ENCODE assay signal across 21 cellular contexts in genomic region chr9:134651226-134651905, GRCh38. TPM values are rescaled to one million over a fixed set of nuclear protein-coding genes. Genes with fewer than 3 reads are reported as not detected.
"Had no signal": no experiment of that assay in that cellular context is flagged by ENCODE, and none has a peak within 500 bp of the region (broad histone marks: within the 10 kb centered on the region; RNA-seq: fewer than 3 reads in every experiment).

No MANE protein-coding gene starts in this region.

- H3K27ac Mint-ChIP-seq: activated CD4-positive, alpha-beta T cell treated with anti-CD3 and anti-CD28 coated beads, Interleukin-2, amount 10 ng/mL, durations not matched to agents 24 days and 14 days; activated CD8-positive, alpha-beta T cell treated with anti-CD3 and anti-CD28 coated beads for 36 hours; activated naive CD8-positive, alpha-beta T cell treated with anti-CD3 and anti-CD28 coated beads, Interleukin-2, amount 10 ng/mL, durations not matched to agents 7 days and 5 days; activated T-cell treated with anti-CD3 and anti-CD28 coated beads, Interleukin-2, amount 50 U/mL, for 24 hours; activated T-helper 2 cell treated with anti-CD3 and anti-CD28 coated beads, Interferon-gamma antibody, Interleukin-2, Interleukin-4, amounts not matched to agents 10 μg/mL and 5 μg/mL and 100 μg/mL, durations not matched to agents 14 hours and 24 hours and 36 hours; immature natural killer cell; memory B cell; naive thymus-derived CD4-positive, alpha-beta T cell; stimulated activated naive CD8-positive, alpha-beta T cell treated with anti-CD3 and anti-CD28 coated beads, Interleukin-15, amount 100 ng/mL, for 72 hours; type B pancreatic cell had no signal

- H3K36me3 Mint-ChIP-seq: activated naive CD8-positive, alpha-beta T cell treated with anti-CD3 and anti-CD28 coated beads, Interleukin-2, amount 10 ng/mL, durations not matched to agents 7 days and 5 days; immature natural killer cell; memory B cell; naive thymus-derived CD4-positive, alpha-beta T cell had no signal

- H3K36me3 ChIP-seq: neutrophil had no signal

- H3K9me3 Mint-ChIP-seq: activated CD4-positive, alpha-beta T cell treated with anti-CD3 and anti-CD28 coated beads, Interleukin-2, amount 10 ng/mL, durations not matched to agents 24 days and 14 days; activated CD8-positive, alpha-beta T cell treated with anti-CD3 and anti-CD28 coated beads for 36 hours; activated naive CD8-positive, alpha-beta T cell treated with anti-CD3 and anti-CD28 coated beads, Interleukin-2, amount 10 ng/mL, durations not matched to agents 7 days and 5 days; activated T-cell treated with anti-CD3 and anti-CD28 coated beads, Interleukin-2, amount 50 U/mL, for 24 hours; activated T-helper 2 cell treated with anti-CD3 and anti-CD28 coated beads, Interferon-gamma antibody, Interleukin-2, Interleukin-4, amounts not matched to agents 10 μg/mL and 5 μg/mL and 100 μg/mL, durations not matched to agents 14 hours and 24 hours and 36 hours; central memory CD8-positive, alpha-beta T cell; immature natural killer cell; memory B cell; naive thymus-derived CD4-positive, alpha-beta T cell; stimulated activated naive CD8-positive, alpha-beta T cell treated with anti-CD3 and anti-CD28 coated beads, Interleukin-15, amount 100 ng/mL, for 72 hours; type B pancreatic cell had no signal

- ATAC-seq: activated CD8-positive, alpha-beta T cell treated with anti-CD3 and anti-CD28 coated beads for 36 hours; gastroesophageal sphincter; naive thymus-derived CD4-positive, alpha-beta T cell; stimulated activated naive CD8-positive, alpha-beta T cell treated with anti-CD3 and anti-CD28 coated beads, Interleukin-15, amount 100 ng/mL, for 72 hours had no signal

- H3K4me3 ChIP-seq: esophagus muscularis mucosa, gastroesophageal sphincter had no signal

- H3K27me3 Mint-ChIP-seq: activated CD4-positive, alpha-beta T cell treated with anti-CD3 and anti-CD28 coated beads, Interleukin-2, amount 10 ng/mL, durations not matched to agents 24 days and 14 days; activated CD8-positive, alpha-beta T cell treated with anti-CD3 and anti-CD28 coated beads for 36 hours; activated naive CD8-positive, alpha-beta T cell treated with anti-CD3 and anti-CD28 coated beads, Interleukin-2, amount 10 ng/mL, durations not matched to agents 7 days and 5 days; activated T-cell treated with anti-CD3 and anti-CD28 coated beads, Interleukin-2, amount 50 U/mL, for 24 hours; stimulated activated naive CD8-positive, alpha-beta T cell treated with anti-CD3 and anti-CD28 coated beads, Interleukin-15, amount 100 ng/mL, for 72 hours; type B pancreatic cell had no signal

- H3K4me3 Mint-ChIP-seq: activated CD4-positive, alpha-beta T cell treated with anti-CD3 and anti-CD28 coated beads, Interleukin-2, amount 10 ng/mL, durations not matched to agents 24 days and 14 days; activated CD8-positive, alpha-beta T cell treated with anti-CD3 and anti-CD28 coated beads for 36 hours; activated naive CD8-positive, alpha-beta T cell treated with anti-CD3 and anti-CD28 coated beads, Interleukin-2, amount 10 ng/mL, durations not matched to agents 7 days and 5 days; activated T-cell treated with anti-CD3 and anti-CD28 coated beads, Interleukin-2, amount 50 U/mL, for 24 hours; central memory CD8-positive, alpha-beta T cell; immature natural killer cell; memory B cell; naive thymus-derived CD4-positive, alpha-beta T cell; stimulated activated naive CD8-positive, alpha-beta T cell treated with anti-CD3 and anti-CD28 coated beads, Interleukin-15, amount 100 ng/mL, for 72 hours; type B pancreatic cell had no signal

- H3K9ac ChIP-seq: SK-N-SH had no signal

- H3K4me1 Mint-ChIP-seq: activated CD4-positive, alpha-beta T cell treated with anti-CD3 and anti-CD28 coated beads, Interleukin-2, amount 10 ng/mL, durations not matched to agents 24 days and 14 days; activated naive CD8-positive, alpha-beta T cell treated with anti-CD3 and anti-CD28 coated beads, Interleukin-2, amount 10 ng/mL, durations not matched to agents 7 days and 5 days; central memory CD8-positive, alpha-beta T cell; immature natural killer cell; memory B cell; naive thymus-derived CD4-positive, alpha-beta T cell had no signal

- H3K27ac ChIP-seq: neutrophil had no signal

- DNase-seq: activated CD4-positive, alpha-beta T cell treated with anti-CD3 and anti-CD28 coated beads, Interleukin-2, amount 10 ng/mL, durations not matched to agents 24 days and 14 days; activated CD4-positive, CD25-positive, alpha-beta regulatory T cell; activated CD8-positive, alpha-beta T cell treated with anti-CD3 and anti-CD28 coated beads for 36 hours; activated naive CD4-positive, alpha-beta T cell treated with Interleukin-2 at 50 U/mL for 16 hours; activated naive CD8-positive, alpha-beta T cell treated with anti-CD3 and anti-CD28 coated beads, Interleukin-2, amount 10 ng/mL, durations not matched to agents 7 days and 5 days; activated T-cell treated with anti-CD3 and anti-CD28 coated beads, Interleukin-2, amount 50 U/mL, for 24 hours; cortex of kidney; effector CD4-positive, alpha-beta T cell; immature natural killer cell; naive thymus-derived CD4-positive, alpha-beta T cell; SK-N-SH; stimulated activated naive CD8-positive, alpha-beta T cell treated with anti-CD3 and anti-CD28 coated beads, Interleukin-15, amount 100 ng/mL, for 72 hours; T-helper 1 cell; T-helper 9 cell had no signal

- H3K27me3 ChIP-seq: esophagus muscularis mucosa, gastroesophageal sphincter, neutrophil had no signal

- H3K9me3 ChIP-seq: esophagus muscularis mucosa, gastroesophageal sphincter, neutrophil, SK-N-SH had no signal

- H3K4me2 ChIP-seq: SK-N-SH had no signal

RNA-seq across cellular contexts. Expression of gene COL5A1, which starts 9.8 kb away (rescaled TPM):
- total RNA-seq: activated CD4-positive, alpha-beta T cell treated with anti-CD3 and anti-CD28 coated beads, Interleukin-2, amount 10 ng/mL, durations not matched to agents 24 days and 14 days; activated T-helper 2 cell treated with anti-CD3 and anti-CD28 coated beads, Interferon-gamma antibody, Interleukin-2, Interleukin-4, amounts not matched to agents 10 μg/mL and 5 μg/mL and 100 μg/mL, durations not matched to agents 14 hours and 24 hours and 36 hours had no signal
- polyA plus RNA-seq: immature natural killer cell; naive thymus-derived CD4-positive, alpha-beta T cell had no signal
